ENCODE assay signal across 1 cellular context in genomic region chr19:18065173-18065495, GRCh38.
TF ChIP-seq lines count a peak whose summit lies in the region.

No MANE protein-coding gene starts in this region.

TF ChIP-seq in HepG2, 621 proteins besides CTCF, POLR2A, EP300 and RAD21:
- no peak for TF ChIP-seq SP5 (CRISPR knock-in tag; IDR thresholded peaks at IDR 0.05; ENCODE audit: borderline replicate concordance, low read depth)
- TF ChIP-seq EED (CRISPR knock-in tag; IDR thresholded peaks at IDR 0.05), result no peak
- no peak for TF ChIP-seq TIGD3 (CRISPR knock-in tag; IDR thresholded peaks at IDR 0.05; ENCODE audit: borderline replicate concordance)
- TF ChIP-seq ZNF143 (CRISPR knock-in tag; IDR thresholded peaks at IDR 0.05), result no peak
- no peak for TF ChIP-seq CEBPB (IDR thresholded peaks at IDR 0.05; ENCODE audit: borderline replicate concordance, low read depth, low read length)
- TF ChIP-seq HIVEP1 (CRISPR knock-in tag; IDR thresholded peaks at IDR 0.05), result no peak
- no peak for TF ChIP-seq ZNF280D (CRISPR knock-in tag; IDR thresholded peaks at IDR 0.05)
